In genomic region chr10:99768430-99769011, GRCh38 we compare ENCODE assay signal across 17 cellular contexts. TPM values are rescaled to one million over a fixed set of nuclear protein-coding genes. Genes with fewer than 3 reads are reported as not detected.
DNase-seq lines count a peak whose midpoint lies in the region; ATAC-seq, FAIRE-seq and TF ChIP-seq lines count a peak whose summit lies in the region.
"Had no signal": no experiment of that assay in that cellular context is flagged by ENCODE, and none has a peak within 500 bp of the region (broad histone marks: within the 10 kb centered on the region; RNA-seq: fewer than 3 reads in every experiment).

No MANE protein-coding gene starts in this region.

- H2BK5ac ChIP-seq in neuronal stem cell (ENCODE audit: low read length): no peak overlapping the region

- no peak overlapping the region for H2BK120ac ChIP-seq in neuronal stem cell (ENCODE audit: low read depth, low read length)

- H3K4me2 ChIP-seq in HCT116 (ENCODE audit: low read length) (no peak overlapping the region), endothelial cell of umbilical vein (ENCODE audit: insufficient read depth, low read length) (no peak overlapping the region), neuronal stem cell (ENCODE audit: insufficient read depth, low read length, poor library complexity, severe bottlenecking) (no peak overlapping the region)
- H3K4me2 ChIP-seq: KMS-11 had no signal

- H3K4me1 ChIP-seq in HCT116 (ENCODE audit: control insufficient read depth in 1 of 2, insufficient read depth in 2 of 2, low read length in 2 of 2) (peaks cover 5 to 34% of the 10 kb centered on the region in 2 experiments; a peak in 3 of 4 replicates), endothelial cell of umbilical vein (ENCODE audit: control insufficient read depth, extremely low read depth, insufficient read depth, low read length) (no peaks in the 10 kb centered on the region), neuronal stem cell (ENCODE audit: control insufficient read depth in 2 of 2, insufficient read depth in 1 of 2, low read depth in 1 of 2, low read length in 2 of 2) (no peaks in the 10 kb centered on the region)

- RAD21 ChIA-PET in HCT116 (lab: Charles Lee; ENCODE audit: low non-redundant PET in 1 of 2, low total read pairs in 2 of 2, uncharacterized antibody in 2 of 2, unreplicated experiment in 2 of 2): no interaction called here

- no peak overlapping the region for H3K14ac ChIP-seq in neuronal stem cell (ENCODE audit: low read length)

- FAIRE-seq in endothelial cell of umbilical vein (lab: Jason Lieb, UNC): no peak
- FAIRE-seq: G401.6, H1 had no signal

- no peak overlapping the region for H3K9ac ChIP-seq in HCT116 (ENCODE audit: low read length)
- no peak overlapping the region for H3K9ac ChIP-seq in endothelial cell of umbilical vein (replicated peaks; ENCODE audit: extremely low read depth, insufficient read depth, low read length)
- no peak overlapping the region for H3K9ac ChIP-seq in neuronal stem cell (ENCODE audit: low read depth, low read length, poor library complexity)
- H3K9ac ChIP-seq: KMS-11 had no signal

- H3K4me3 ChIP-seq in HCT116 (replicated peaks in 1 of 2; ENCODE audit: low read depth in 1 of 2, low read length in 2 of 2): no peak overlapping the region
- no peak overlapping the region for H3K4me3 ChIP-seq in endothelial cell of umbilical vein (replicated peaks in 1 of 3; ENCODE audit: insufficient read depth in 1 of 3, low read depth in 1 of 3, low read length in 3 of 3)
- H3K4me3 ChIP-seq in neuronal stem cell (ENCODE audit: low read length in 2 of 2): no peak overlapping the region

- intact Hi-C loops in HCT116 (cut with micrococcal nuclease): no loop called here
- intact Hi-C loops in endothelial cell of umbilical vein (cut with micrococcal nuclease): no loop called here

- no peaks in the 10 kb centered on the region for H3K9me2 ChIP-seq in HCT116 (ENCODE audit: insufficient read depth)

- dilution Hi-C loops in endothelial cell of umbilical vein (cut with MboI; ENCODE audit: extremely low pct_ligation_motif_present, low sequenced_read_pairs): no loop called here

- no peak overlapping the region for H3K4ac ChIP-seq in neuronal stem cell (ENCODE audit: low read length)

- WGBS in neuronal stem cell (ENCODE audit: extremely low coverage in 2 of 2, insufficient read length in 2 of 2, insufficient replicate concordance in 1 of 2), 2 donors: no CpG with 5 or more reads among the region's 5 CpGs

- peak; percentile 51 for DNase-seq in AG20443 (ENCODE audit: low spot score)
- no peak for DNase-seq in HCT116 (ENCODE audit: low read depth, low spot score)
- DNase-seq in endothelial cell of umbilical vein (ENCODE audit: low read depth, low spot score): no peak
- DNase-seq in neuronal stem cell (ENCODE audit: low spot score): no peak
- no peak for DNase-seq in SHP77 (lab: John Stamatoyannopoulos, UW)
- DNase-seq: ACHN, DMS79 treated with DMSO at 0.1 percent for 48 hours, NCI-H1436 treated with DMSO at 0.1 percent for 48 hours, NCI-H2029, NCI-H526, Right ventricle myocardium superior had no signal

- TF ChIP-seq CTCF in HCT116 (IDR thresholded peaks at IDR 0.05 in 2 of 3, conservative IDR thresholded peaks at IDR 0.05 in 1 of 3; ENCODE audit: borderline replicate concordance in 1 of 3, insufficient read depth in 1 of 3, low read depth in 2 of 3, low read length in 2 of 3) (no peak), endothelial cell of umbilical vein (IDR thresholded peaks at IDR 0.05; ENCODE audit: extremely low read depth in 1 of 2, insufficient read depth in 1 of 2, low read depth in 1 of 2, low read length in 2 of 2) (no peak)

- H3K36me3 ChIP-seq in HCT116 (ENCODE audit: control insufficient read depth in 1 of 2, insufficient read depth in 2 of 2, low read length in 2 of 2): peaks cover 0 to 3% of the 10 kb centered on the region in 2 experiments; a peak in 1 of 4 replicates
- no peaks in the 10 kb centered on the region for H3K36me3 ChIP-seq in endothelial cell of umbilical vein (ENCODE audit: control insufficient read depth in 2 of 2, extremely low read depth in 1 of 2, insufficient read depth in 2 of 2, low read length in 2 of 2)
- no peaks in the 10 kb centered on the region for H3K36me3 ChIP-seq in neuronal stem cell (replicated peaks in 1 of 2; ENCODE audit: control insufficient read depth in 2 of 2, insufficient read depth in 2 of 2, low read length in 2 of 2)

- CTCF ChIA-PET in HCT116 (lab: Charles Lee): no interaction called here
- CTCF ChIA-PET in endothelial cell of umbilical vein (lab: Charles Lee): interaction anchor here (1.0 to 2.1 kb wide), 5 partner anchors 9 to 77 kb away, joined by 3 to 8 read pairs (median 4); partner anchors contain the start of gene ABCC2

- no peak overlapping the region for H4K91ac ChIP-seq in neuronal stem cell (ENCODE audit: low read depth, low read length, poor library complexity)

- no peaks in the 10 kb centered on the region for H3K9me1 ChIP-seq in endothelial cell of umbilical vein (replicated peaks; ENCODE audit: control insufficient read depth, extremely low read depth, insufficient read depth, low read length)

- H3K27me3 ChIP-seq in HCT116 (ENCODE audit: insufficient read depth, low read length) (no peaks in the 10 kb centered on the region), endothelial cell of umbilical vein (ENCODE audit: control insufficient read depth in 2 of 2, insufficient read depth in 2 of 2, low read length in 2 of 2) (no peaks in the 10 kb centered on the region), neuronal stem cell (ENCODE audit: control insufficient read depth in 3 of 3, insufficient read depth in 3 of 3, low read depth in 1 of 3, low read length in 3 of 3) (no peaks in the 10 kb centered on the region)

- H3K79me2 ChIP-seq in HCT116 (ENCODE audit: insufficient read depth, low read length) (no peaks in the 10 kb centered on the region), endothelial cell of umbilical vein (ENCODE audit: control insufficient read depth, insufficient read depth, low read length) (no peaks in the 10 kb centered on the region)

- POLR2A ChIA-PET in HCT116 (lab: Charles Lee) (interaction anchor here (1.2 to 2.4 kb wide), 2 partner anchors 9 to 11 kb away, joined by 4 to 9 read pairs; no protein-coding TSS in a partner anchor), endothelial cell of umbilical vein (lab: Charles Lee) (interaction anchor here (0.7 kb wide), 1 partner anchor 41 kb away, joined by 3 read pairs; no protein-coding TSS in a partner anchor)

- H2AFZ ChIP-seq in HCT116 (ENCODE audit: low read depth, low read length, poor library complexity, severe bottlenecking): no peak overlapping the region
- H2AFZ ChIP-seq in endothelial cell of umbilical vein (ENCODE audit: low read depth, low read length): peak overlapping the region; percentile 80
- H2AFZ ChIP-seq in neuronal stem cell (ENCODE audit: low read length): peak overlapping the region; percentile 70

- no peak overlapping the region for H2BK12ac ChIP-seq in neuronal stem cell (ENCODE audit: low read length)

- no peak overlapping the region for H2AK5ac ChIP-seq in neuronal stem cell (ENCODE audit: low read depth, low read length)

- no peaks in the 10 kb centered on the region for H4K20me1 ChIP-seq in HCT116 (ENCODE audit: insufficient read depth)
- H4K20me1 ChIP-seq in endothelial cell of umbilical vein (replicated peaks; ENCODE audit: control insufficient read depth, extremely low read depth, insufficient read depth, low read length): no peaks in the 10 kb centered on the region

- H2BK15ac ChIP-seq in neuronal stem cell (ENCODE audit: low read length): no peak overlapping the region

- no peak overlapping the region for H4K8ac ChIP-seq in neuronal stem cell (ENCODE audit: low read depth, low read length)

- no peak overlapping the region for H3K23ac ChIP-seq in neuronal stem cell (ENCODE audit: low read depth, low read length, poor library complexity)

- BruUV-seq in HCT116 (replicated peaks; lab: Mats Ljungman, UMichigan) (no TSS peak), endothelial cell of umbilical vein (replicated peaks; lab: Mats Ljungman, UMichigan) (no TSS peak)

- H3K9me3 ChIP-seq in HCT116 (ENCODE audit: control insufficient read depth in 1 of 2, insufficient read depth in 1 of 2, low read depth in 1 of 2, low read length in 2 of 2) (no peaks in the 10 kb centered on the region), endothelial cell of umbilical vein (replicated peaks; ENCODE audit: control insufficient read depth, insufficient read depth, low read length) (no peaks in the 10 kb centered on the region), neuronal stem cell (replicated peaks in 1 of 2; ENCODE audit: control insufficient read depth in 2 of 2, insufficient read depth in 1 of 2, low read depth in 1 of 2, low read length in 2 of 2) (no peaks in the 10 kb centered on the region)

- TF ChIP-seq POLR2A in HCT116 (IDR thresholded peaks at IDR 0.05; ENCODE audit: borderline replicate concordance, extremely low read depth, insufficient read depth, insufficient read length) (no peak), endothelial cell of umbilical vein (IDR thresholded peaks at IDR 0.05; ENCODE audit: low read depth, low read length) (no peak)

- no peak for TF ChIP-seq RAD21 in HCT116 (IDR thresholded peaks at IDR 0.05; ENCODE audit: low read depth)

- H3K18ac ChIP-seq in neuronal stem cell (ENCODE audit: low read length): no peak overlapping the region

- H3K27ac ChIP-seq in HCT116 (ENCODE audit: low read depth, low read length) (no peak overlapping the region), endothelial cell of umbilical vein (ENCODE audit: insufficient read depth, low read depth, low read length) (no peak overlapping the region), neuronal stem cell (replicated peaks; ENCODE audit: low read length) (no peak overlapping the region)
- H3K27ac ChIP-seq: KMS-11 had no signal

- no peaks in the 10 kb centered on the region for H3K79me1 ChIP-seq in neuronal stem cell (ENCODE audit: low read depth, low read length)

- ATAC-seq in HCT116 (peak; percentile 35; the same call in 1 of the 2 replicates), HG02798 (IDR thresholded peaks at IDR 0.05; ENCODE audit: poor library complexity, unreplicated experiment) (no peak), GM19328 (IDR thresholded peaks at IDR 0.05; ENCODE audit: unreplicated experiment) (no peak), HG03439 (IDR thresholded peaks at IDR 0.05; ENCODE audit: unreplicated experiment) (no peak)

RNA-seq across cellular contexts. Expression of gene ABCC2, which starts 13.9 kb away (rescaled TPM):
- total RNA-seq in HCT116 (2021; ENCODE audit: unreplicated experiment): 88.2 TPM
- polyA plus RNA-seq in HCT116 (2012): 8.1 and 12.2 TPM in 2 replicates
- 1.7 and 3.3 TPM in 2 replicates for total RNA-seq in endothelial cell of umbilical vein
- 1.5 and 1.6 TPM in 2 replicates for polyA plus RNA-seq in endothelial cell of umbilical vein
- 0.52 and 0.75 TPM in 2 replicates for polyA plus RNA-seq in endothelial cell of umbilical vein (2011; cell fraction: cytosol; rRNA removed)
- 8.2 and 9.1 TPM in 2 replicates for polyA plus RNA-seq in endothelial cell of umbilical vein (2011; cell fraction: nucleus; rRNA removed)
- 0.38 and 0.52 TPM in 2 replicates for polyA plus RNA-seq in endothelial cell of umbilical vein (2012)
- polyA minus RNA-seq in endothelial cell of umbilical vein: 3.1 and 9.8 TPM in 2 replicates
- polyA minus RNA-seq in endothelial cell of umbilical vein (2011; cell fraction: cytosol; rRNA and poly(A)+ RNA removed): 62.5 TPM
- polyA minus RNA-seq in endothelial cell of umbilical vein (2011; cell fraction: nucleus; rRNA and poly(A)+ RNA removed): 5.3 and 6.7 TPM in 2 replicates
- 0.31 TPM for polyA plus RNA-seq in neuronal stem cell (2013, experiment 1 of 2)
- polyA plus RNA-seq in neuronal stem cell (2013, experiment 2 of 2): 0.26 TPM

RNA-seq across cellular contexts. Expression of gene CUTC, which starts 36.5 kb away (rescaled TPM):
- total RNA-seq in HCT116 (2021; ENCODE audit: unreplicated experiment): 53.6 TPM
- polyA plus RNA-seq in HCT116 (2012): 39.1 and 51.8 TPM in 2 replicates
- 17.7 and 20.4 TPM in 2 replicates for total RNA-seq in endothelial cell of umbilical vein
- polyA plus RNA-seq in endothelial cell of umbilical vein: 14.4 and 23.1 TPM in 2 replicates
- 21.8 and 21.9 TPM in 2 replicates for polyA plus RNA-seq in endothelial cell of umbilical vein (2011; cell fraction: cytosol; rRNA removed)
- polyA plus RNA-seq in endothelial cell of umbilical vein (2011; cell fraction: nucleus; rRNA removed): 18.8 and 27.7 TPM in 2 replicates
- polyA plus RNA-seq in endothelial cell of umbilical vein (2012): 26.9 and 31.7 TPM in 2 replicates
- 24.7 and 28.3 TPM in 2 replicates for polyA minus RNA-seq in endothelial cell of umbilical vein
- 9.8 TPM for polyA minus RNA-seq in endothelial cell of umbilical vein (2011; cell fraction: cytosol; rRNA and poly(A)+ RNA removed)
- 9.6 and 14.4 TPM in 2 replicates for polyA minus RNA-seq in endothelial cell of umbilical vein (2011; cell fraction: nucleus; rRNA and poly(A)+ RNA removed)
- polyA plus RNA-seq in neuronal stem cell (2013, experiment 1 of 2): 20.2 TPM
- polyA plus RNA-seq in neuronal stem cell (2013, experiment 2 of 2): 20.4 TPM

RNA-seq across cellular contexts. Expression of gene COX15, which starts 36.6 kb away (rescaled TPM):
- total RNA-seq in HCT116 (2021; ENCODE audit: unreplicated experiment) (79.6 TPM), endothelial cell of umbilical vein (31.7 and 34.6 TPM in 2 replicates)
- polyA plus RNA-seq in HCT116 (2012): 29.8 and 41.4 TPM in 2 replicates
- polyA plus RNA-seq in endothelial cell of umbilical vein: 13.7 and 16.6 TPM in 2 replicates
- 14.2 and 16.5 TPM in 2 replicates for polyA plus RNA-seq in endothelial cell of umbilical vein (2011; cell fraction: cytosol; rRNA removed)
- 21.0 and 24.1 TPM in 2 replicates for polyA plus RNA-seq in endothelial cell of umbilical vein (2011; cell fraction: nucleus; rRNA removed)
- polyA plus RNA-seq in endothelial cell of umbilical vein (2012): 30.6 and 31.0 TPM in 2 replicates
- 16.9 and 21.4 TPM in 2 replicates for polyA minus RNA-seq in endothelial cell of umbilical vein
- polyA minus RNA-seq in endothelial cell of umbilical vein (2011; cell fraction: cytosol; rRNA and poly(A)+ RNA removed): 22.1 TPM
- polyA minus RNA-seq in endothelial cell of umbilical vein (2011; cell fraction: nucleus; rRNA and poly(A)+ RNA removed): 6.0 and 11.2 TPM in 2 replicates
- polyA plus RNA-seq in neuronal stem cell (2013, experiment 1 of 2): 19.8 TPM
- polyA plus RNA-seq in neuronal stem cell (2013, experiment 2 of 2): 20.1 TPM

Comparison
In these comparisons a context has a peak if more than half of its experiments do, and no peak if none do; other contexts are left out.
1. RNA of gene ABCC2, which starts 13.9 kb away (total RNA-seq): 88.2 TPM in HCT116 (single experiment); 1.7 to 3.3 TPM in endothelial cell of umbilical vein; every median in the first group is over 10 times any median in the second.